ENCODE assay signal across 8 cellular contexts in genomic region chr19:5953034-5953589, GRCh38. TPM values are rescaled to one million over a fixed set of nuclear protein-coding genes. Genes with fewer than 3 reads are reported as not detected.
A peak's percentile ranks its signal among the peaks of the same experiment; 100 is the strongest.
DNase-seq lines count a peak whose midpoint lies in the region; ATAC-seq, FAIRE-seq and TF ChIP-seq lines count a peak whose summit lies in the region.

No MANE protein-coding gene starts in this region.

- no peak for ATAC-seq in GM18511 (IDR thresholded peaks at IDR 0.05; ENCODE audit: unreplicated experiment)
- ATAC-seq in GM21717 (IDR thresholded peaks at IDR 0.05; ENCODE audit: unreplicated experiment): no peak

- dilution Hi-C loops in keratinocyte (cut with MboI; ENCODE audit: extremely low pct_ligation_motif_present, low sequenced_read_pairs): no loop called here

- CTCF ChIA-PET in activated naive CD4-positive, alpha-beta T cell treated with anti-CD3 and anti-CD28 coated beads, Interleukin-2, amount 10 ng/mL, durations not matched to agents 7 days and 5 days (lab: Charles Lee): interaction anchor here (0.6 to 3.5 kb wide), 3 partner anchors 9 to 20 kb away, joined by 3 to 15 read pairs (median 7); no protein-coding TSS in a partner anchor

- no peaks in the 10 kb centered on the region for H3K9me3 Mint-ChIP-seq in activated naive CD4-positive, alpha-beta T cell treated with anti-CD3 and anti-CD28 coated beads, Interleukin-2, amount 10 ng/mL, durations not matched to agents 7 days and 5 days
- H3K9me3 Mint-ChIP-seq in activated T-helper 2 cell treated with anti-CD3 and anti-CD28 coated beads, Interferon-gamma antibody, Interleukin-2, Interleukin-4, amounts not matched to agents 10 μg/mL and 5 μg/mL and 100 μg/mL, durations not matched to agents 14 hours and 24 hours and 36 hours: no peaks in the 10 kb centered on the region

- H3K4me1 ChIP-seq in keratinocyte (ENCODE audit: control insufficient read depth, extremely low read depth, insufficient read depth, low read length) (peaks cover 3% of the 10 kb centered on the region), transverse colon (peaks cover 74 to 100% (median 88%) of the 10 kb centered on the region in 4 donors)

- H3K27me3 ChIP-seq in keratinocyte (ENCODE audit: control insufficient read depth, extremely low read depth, insufficient read depth, low read length) (no peaks in the 10 kb centered on the region), transverse colon (no peaks in the 10 kb centered on the region)

- peak; percentile 17 for FAIRE-seq in keratinocyte (lab: Jason Lieb, UNC)

- H3K27ac ChIP-seq in keratinocyte (ENCODE audit: control insufficient read depth, insufficient read depth, low read length) (peak overlapping the region; percentile 12), transverse colon (peak overlapping the region; percentile 74 to 88 (median 80))

- peak overlapping the region; percentile 58 for H3K4me3 Mint-ChIP-seq in activated naive CD4-positive, alpha-beta T cell treated with anti-CD3 and anti-CD28 coated beads, Interleukin-2, amount 10 ng/mL, durations not matched to agents 7 days and 5 days
- peak overlapping the region; percentile 76 for H3K4me3 Mint-ChIP-seq in activated T-helper 2 cell treated with anti-CD3 and anti-CD28 coated beads, Interferon-gamma antibody, Interleukin-2, Interleukin-4, amounts not matched to agents 10 μg/mL and 5 μg/mL and 100 μg/mL, durations not matched to agents 14 hours and 24 hours and 36 hours (ENCODE audit: low read depth)

- no peak overlapping the region for H3K9ac ChIP-seq in keratinocyte (ENCODE audit: control insufficient read depth, extremely low read depth, insufficient read depth, low read length)

- no peak for DNase-seq in activated naive CD4-positive, alpha-beta T cell treated with anti-CD3 and anti-CD28 coated beads, Interleukin-2, amount 10 ng/mL, durations not matched to agents 7 days and 5 days
- no peak for DNase-seq in activated naive CD4-positive, alpha-beta T cell (lab: John Stamatoyannopoulos, UW)
- no peak for DNase-seq in activated T-helper 2 cell treated with anti-CD3 and anti-CD28 coated beads, Interferon-gamma antibody, Interleukin-2, Interleukin-4, amounts not matched to agents 10 μg/mL and 5 μg/mL and 100 μg/mL, durations not matched to agents 14 hours and 24 hours and 36 hours (ENCODE audit: low spot score)
- DNase-seq in keratinocyte (ENCODE audit: low read depth, low spot score) (no peak), transverse colon (no peak), NCI-H2227 treated with DMSO at 0.1 percent for 48 hours (lab: John Stamatoyannopoulos, UW) (no peak)

- no peak for TF ChIP-seq POLR2A in transverse colon (IDR thresholded peaks at IDR 0.05)

- peaks cover 94% of the 10 kb centered on the region for H3K4me1 Mint-ChIP-seq in activated naive CD4-positive, alpha-beta T cell treated with anti-CD3 and anti-CD28 coated beads, Interleukin-2, amount 10 ng/mL, durations not matched to agents 7 days and 5 days
- H3K4me1 Mint-ChIP-seq in activated T-helper 2 cell treated with anti-CD3 and anti-CD28 coated beads, Interferon-gamma antibody, Interleukin-2, Interleukin-4, amounts not matched to agents 10 μg/mL and 5 μg/mL and 100 μg/mL, durations not matched to agents 14 hours and 24 hours and 36 hours (ENCODE audit: low read depth): peaks cover 71% of the 10 kb centered on the region

- no peaks in the 10 kb centered on the region for H3K9me3 ChIP-seq in keratinocyte (ENCODE audit: control insufficient read depth, low read depth, low read length)
- no peaks in the 10 kb centered on the region for H3K9me3 ChIP-seq in transverse colon

- no peaks in the 10 kb centered on the region for H3K27me3 Mint-ChIP-seq in activated naive CD4-positive, alpha-beta T cell treated with anti-CD3 and anti-CD28 coated beads, Interleukin-2, amount 10 ng/mL, durations not matched to agents 7 days and 5 days
- H3K27me3 Mint-ChIP-seq in activated T-helper 2 cell treated with anti-CD3 and anti-CD28 coated beads, Interferon-gamma antibody, Interleukin-2, Interleukin-4, amounts not matched to agents 10 μg/mL and 5 μg/mL and 100 μg/mL, durations not matched to agents 14 hours and 24 hours and 36 hours (ENCODE audit: low read depth): no peaks in the 10 kb centered on the region

- peaks cover 46% of the 10 kb centered on the region for H3K36me3 Mint-ChIP-seq in activated naive CD4-positive, alpha-beta T cell treated with anti-CD3 and anti-CD28 coated beads, Interleukin-2, amount 10 ng/mL, durations not matched to agents 7 days and 5 days
- H3K36me3 Mint-ChIP-seq in activated T-helper 2 cell treated with anti-CD3 and anti-CD28 coated beads, Interferon-gamma antibody, Interleukin-2, Interleukin-4, amounts not matched to agents 10 μg/mL and 5 μg/mL and 100 μg/mL, durations not matched to agents 14 hours and 24 hours and 36 hours (ENCODE audit: low read depth): peaks cover 57% of the 10 kb centered on the region

- H3K36me3 ChIP-seq in keratinocyte (ENCODE audit: control insufficient read depth in 2 of 2, extremely low read depth in 1 of 2, insufficient read depth in 2 of 2, low read length in 2 of 2): peaks cover 6 to 10% of the 10 kb centered on the region in 2 experiments
- H3K36me3 ChIP-seq in transverse colon: no peaks in the 10 kb centered on the region

- WGBS in transverse colon (ENCODE audit: low coverage in 1 of 2), 2 donors: 62% methylated on average over 4 to 5 of the region's 5 CpGs

- peaks cover 83% of the 10 kb centered on the region for H3K79me2 ChIP-seq in keratinocyte (ENCODE audit: control insufficient read depth, insufficient read depth, low read length)

- TF ChIP-seq CTCF in keratinocyte (optimal IDR thresholded peaks at IDR 0.05 in 1 of 3, IDR thresholded peaks at IDR 0.05 in 1 of 3, conservative IDR thresholded peaks at IDR 0.05 in 1 of 3; ENCODE audit: extremely low read depth in 1 of 3, insufficient read depth in 2 of 3, low read length in 3 of 3) (no peak), transverse colon (IDR thresholded peaks at IDR 0.05) (no peak)

- in situ Hi-C loops in transverse colon (cut with MboI; ENCODE audit: low pct_ligation_motif_present in 1 of 4, low pct_unique_long_range_greater_than_20kb in 1 of 4, low sequenced_read_pairs in 3 of 4): no loop called here

- H3K27ac Mint-ChIP-seq in activated naive CD4-positive, alpha-beta T cell treated with anti-CD3 and anti-CD28 coated beads, Interleukin-2, amount 10 ng/mL, durations not matched to agents 7 days and 5 days: peak overlapping the region; percentile 97
- H3K27ac Mint-ChIP-seq in activated T-helper 2 cell treated with anti-CD3 and anti-CD28 coated beads, Interferon-gamma antibody, Interleukin-2, Interleukin-4, amounts not matched to agents 10 μg/mL and 5 μg/mL and 100 μg/mL, durations not matched to agents 14 hours and 24 hours and 36 hours: peak overlapping the region; percentile 94

- TF ChIP-seq EP300 in transverse colon (IDR thresholded peaks at IDR 0.05; ENCODE audit: low read depth): no peak

- no peak overlapping the region for H3K4me3 ChIP-seq in keratinocyte (ENCODE audit: control insufficient read depth in 2 of 3, extremely low read depth in 1 of 3, insufficient read depth in 2 of 3, low read depth in 1 of 3, low read length in 3 of 3)
- no peak overlapping the region for H3K4me3 ChIP-seq in transverse colon

- H3K4me2 ChIP-seq in keratinocyte (ENCODE audit: control insufficient read depth, extremely low read depth, insufficient read depth, low read depth, low read length): no peak overlapping the region

- intact Hi-C loops in activated T-helper 2 cell treated with anti-CD3 and anti-CD28 coated beads, Interferon-gamma antibody, Interleukin-2, Interleukin-4, amounts not matched to agents 10 μg/mL and 5 μg/mL and 100 μg/mL, durations not matched to agents 14 hours and 24 hours and 36 hours (cut with micrococcal nuclease): loop anchor here (2.0 kb wide), 1 partner anchor 48 kb away; the partner anchor contains the start of gene VMAC
- intact Hi-C loops in transverse colon (cut with DNase I; ENCODE audit: low total_unique reads): no loop called here

- no peak overlapping the region for H2AFZ ChIP-seq in keratinocyte (ENCODE audit: control insufficient read depth, low read length)

- peaks cover 3% of the 10 kb centered on the region for H3K9me1 ChIP-seq in keratinocyte (ENCODE audit: control insufficient read depth, extremely low read depth, insufficient read depth, low read length)

- peaks cover 23% of the 10 kb centered on the region for H4K20me1 ChIP-seq in keratinocyte (ENCODE audit: control insufficient read depth, extremely low read depth, insufficient read depth, low read length)

RNA-seq across cellular contexts. Expression of gene RANBP3, which starts 24.8 kb away (rescaled TPM):
- total RNA-seq in activated T-helper 2 cell treated with anti-CD3 and anti-CD28 coated beads, Interferon-gamma antibody, Interleukin-2, Interleukin-4, amounts not matched to agents 10 μg/mL and 5 μg/mL and 100 μg/mL, durations not matched to agents 14 hours and 24 hours and 36 hours: 98.2 and 105 TPM in 2 replicates
- 36.4 to 61.4 TPM (median 44.6 TPM) in 3 replicates for polyA plus RNA-seq in keratinocyte
- 14.4 TPM for polyA plus RNA-seq in keratinocyte (2011; ENCODE audit: low read depth)
- polyA plus RNA-seq in keratinocyte (2011; cell fraction: cytosol; rRNA removed): 28.9 and 55.0 TPM in 2 replicates
- polyA plus RNA-seq in keratinocyte (2011; cell fraction: nucleus; rRNA removed): 41.3 and 61.5 TPM in 2 replicates
- 28.9 and 55.7 TPM in 2 replicates for polyA plus RNA-seq in keratinocyte (2012; ENCODE audit: low replicate concordance)
- 37.0 to 68.2 TPM (median 38.0 TPM) in 3 replicates for polyA minus RNA-seq in keratinocyte
- 38.9 TPM for polyA minus RNA-seq in keratinocyte (2011; cell fraction: cytosol; rRNA and poly(A)+ RNA removed)
- 20.0 and 33.6 TPM in 2 replicates for polyA minus RNA-seq in keratinocyte (2011; cell fraction: nucleus; rRNA and poly(A)+ RNA removed)
- 100 to 1,000 TPM in 1 of 4 donors, 10 to 100 TPM in 3; 58.9 to 175 (median 65.0) TPM for total RNA-seq in transverse colon

RNA-seq across cellular contexts. Expression of gene CAPS, which starts 39.1 kb away (rescaled TPM):
- total RNA-seq in activated T-helper 2 cell treated with anti-CD3 and anti-CD28 coated beads, Interferon-gamma antibody, Interleukin-2, Interleukin-4, amounts not matched to agents 10 μg/mL and 5 μg/mL and 100 μg/mL, durations not matched to agents 14 hours and 24 hours and 36 hours: 3.3 and 4.8 TPM in 2 replicates
- 1.6 to 3.6 TPM (median 2.7 TPM) in 3 replicates for polyA plus RNA-seq in keratinocyte
- polyA plus RNA-seq in keratinocyte (2011; ENCODE audit: low read depth): 1.6 TPM
- polyA plus RNA-seq in keratinocyte (2011; cell fraction: cytosol; rRNA removed): 0.45 and 1.0 TPM in 2 replicates
- 10.1 and 13.7 TPM in 2 replicates for polyA plus RNA-seq in keratinocyte (2011; cell fraction: nucleus; rRNA removed)
- 1.7 and 2.6 TPM in 2 replicates for polyA plus RNA-seq in keratinocyte (2012; ENCODE audit: low replicate concordance)
- 0.43 to 1.4 TPM (median 1.3 TPM) in 3 replicates for polyA minus RNA-seq in keratinocyte
- 1.2 TPM for polyA minus RNA-seq in keratinocyte (2011; cell fraction: cytosol; rRNA and poly(A)+ RNA removed)
- polyA minus RNA-seq in keratinocyte (2011; cell fraction: nucleus; rRNA and poly(A)+ RNA removed): 2.9 and 4.1 TPM in 2 replicates
- 10 to 100 TPM; 24.6 to 57.3 (median 38.0) TPM for total RNA-seq in transverse colon

RNA-seq across cellular contexts. Expression of gene VMAC, which starts 48.4 kb away (rescaled TPM):
- 3.1 and 3.8 TPM in 2 replicates for total RNA-seq in activated T-helper 2 cell treated with anti-CD3 and anti-CD28 coated beads, Interferon-gamma antibody, Interleukin-2, Interleukin-4, amounts not matched to agents 10 μg/mL and 5 μg/mL and 100 μg/mL, durations not matched to agents 14 hours and 24 hours and 36 hours
- polyA plus RNA-seq in keratinocyte: 2.1 to 3.0 TPM (median 2.2 TPM) in 3 replicates
- polyA plus RNA-seq in keratinocyte (2011; ENCODE audit: low read depth): not detected
- polyA plus RNA-seq in keratinocyte (2011; cell fraction: cytosol; rRNA removed): 0.73 and 1.2 TPM in 2 replicates
- 6.7 and 11.5 TPM in 2 replicates for polyA plus RNA-seq in keratinocyte (2011; cell fraction: nucleus; rRNA removed)
- 0.82 and 1.6 TPM in 2 replicates for polyA plus RNA-seq in keratinocyte (2012; ENCODE audit: low replicate concordance)
- 0.82 to 1.3 TPM (median 1.2 TPM) in 3 replicates for polyA minus RNA-seq in keratinocyte
- 1.7 TPM for polyA minus RNA-seq in keratinocyte (2011; cell fraction: cytosol; rRNA and poly(A)+ RNA removed)
- 1.7 and 2.6 TPM in 2 replicates for polyA minus RNA-seq in keratinocyte (2011; cell fraction: nucleus; rRNA and poly(A)+ RNA removed)
- 10 to 100 TPM in 2 of 4 donors, 1 to 10 TPM in 2; 8.9 to 59.5 (median 18.4) TPM for total RNA-seq in transverse colon

RNA-seq across cellular contexts. Expression of gene NDUFA11, which starts 49.5 kb away (rescaled TPM):
- 230 and 246 TPM in 2 replicates for total RNA-seq in activated T-helper 2 cell treated with anti-CD3 and anti-CD28 coated beads, Interferon-gamma antibody, Interleukin-2, Interleukin-4, amounts not matched to agents 10 μg/mL and 5 μg/mL and 100 μg/mL, durations not matched to agents 14 hours and 24 hours and 36 hours
- 122 to 323 TPM (median 217 TPM) in 3 replicates for polyA plus RNA-seq in keratinocyte
- polyA plus RNA-seq in keratinocyte (2011; ENCODE audit: low read depth): 18.8 TPM
- 292 and 529 TPM in 2 replicates for polyA plus RNA-seq in keratinocyte (2011; cell fraction: cytosol; rRNA removed)
- polyA plus RNA-seq in keratinocyte (2011; cell fraction: nucleus; rRNA removed): 156 and 241 TPM in 2 replicates
- 147 and 297 TPM in 2 replicates for polyA plus RNA-seq in keratinocyte (2012; ENCODE audit: low replicate concordance)
- polyA minus RNA-seq in keratinocyte: 43.8 to 93.8 TPM (median 65.4 TPM) in 3 replicates
- polyA minus RNA-seq in keratinocyte (2011; cell fraction: cytosol; rRNA and poly(A)+ RNA removed): 124 TPM
- 11.9 and 12.9 TPM in 2 replicates for polyA minus RNA-seq in keratinocyte (2011; cell fraction: nucleus; rRNA and poly(A)+ RNA removed)
- 100 to 1,000 TPM; 149 to 352 (median 235) TPM for total RNA-seq in transverse colon
